In genomic region chr12:132841151-132841550, GRCh38 we compare ENCODE assay signal across 1 cellular context.
TF ChIP-seq lines count a peak whose summit lies in the region.

No MANE protein-coding gene starts in this region.

TF ChIP-seq in endothelial cell of umbilical vein, 7 proteins besides CTCF, POLR2A, EP300 and RAD21:
- TF ChIP-seq EZH2 (IDR thresholded peaks at IDR 0.05; ENCODE audit: borderline replicate concordance, low read depth, low read length, severe bottlenecking) (no peak), FOS (IDR thresholded peaks at IDR 0.05; ENCODE audit: borderline replicate concordance, insufficient read depth, low read length) (no peak), MYC (IDR thresholded peaks at IDR 0.05; ENCODE audit: low read depth, low read length) (no peak), MAX (IDR thresholded peaks at IDR 0.05; ENCODE audit: insufficient read depth, insufficient read length) (no peak), JUN (IDR thresholded peaks at IDR 0.05; ENCODE audit: borderline replicate concordance, insufficient read depth, insufficient read length, low read depth) (no peak), POLR2AphosphoS5 (IDR thresholded peaks at IDR 0.05; ENCODE audit: insufficient read depth, low read depth, low read length) (no peak), GATA2 (IDR thresholded peaks at IDR 0.05; ENCODE audit: insufficient read depth, insufficient read length, low read depth, low read length) (no peak)
TF ChIP-seq in endothelial cell of umbilical vein: peak in this region for 0.
